In the genomic region with DNA sequence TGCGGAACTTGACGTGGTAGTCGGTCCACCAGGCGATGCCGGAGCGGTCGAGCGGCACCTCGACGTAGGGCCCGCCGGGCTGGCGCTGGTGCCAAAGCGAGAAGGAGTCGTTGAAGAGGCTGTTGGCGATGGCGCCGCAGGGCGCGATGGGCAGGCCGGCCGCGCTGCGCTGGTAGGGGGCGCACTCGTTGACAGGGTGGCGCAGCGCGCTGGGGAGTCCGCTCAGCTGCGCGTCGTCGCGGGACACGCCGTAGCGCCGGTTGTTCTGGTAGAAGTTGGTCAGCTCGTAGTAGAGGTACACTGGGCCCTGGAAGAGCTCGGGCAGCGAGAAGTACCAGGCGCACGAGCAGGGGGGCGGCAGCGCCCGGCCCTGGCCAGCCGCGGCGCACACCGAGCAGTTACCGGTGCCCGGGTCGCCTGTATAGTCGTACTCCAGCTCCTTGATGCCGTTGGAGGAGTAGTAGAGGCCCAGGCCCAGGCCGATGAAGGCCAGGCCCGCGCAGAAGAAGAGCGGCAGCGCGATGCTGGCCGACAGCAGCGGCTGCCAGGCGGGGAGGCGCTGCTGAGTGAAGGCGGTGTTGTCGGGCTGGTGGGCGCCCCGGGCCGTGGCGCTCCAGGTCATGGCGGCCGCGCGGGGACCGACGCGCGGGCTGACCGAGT, we compare ENCODE assay signal across 9 cellular contexts. TPM values are rescaled to one million over a fixed set of nuclear protein-coding genes. Genes with fewer than 3 reads are reported as not detected.
A peak's percentile ranks its signal among the peaks of the same experiment; 100 is the strongest.
DNase-seq lines count a peak whose midpoint lies in the region; ATAC-seq lines count a peak whose summit lies in the region.
"Had no signal": no experiment of that assay in that cellular context is flagged by ENCODE, and none has a peak within 500 bp of the region (broad histone marks: within the 10 kb centered on the region; RNA-seq: fewer than 3 reads in every experiment).

No MANE protein-coding gene starts in this region.

- CTCF ChIA-PET in naive thymus-derived CD4-positive, alpha-beta T cell (lab: Charles Lee), result interaction anchor here (0.7 to 3.2 kb wide), 6 partner anchors 9 to 449 kb away, joined by 3 to 13 read pairs (median 4); no protein-coding TSS in a partner anchor

- peak overlapping the region; percentile 95 to 98 for H3K27ac ChIP-seq in esophagus (ENCODE audit: low read depth in 2 of 2, low read length in 1 of 2)
- H3K27ac ChIP-seq in naive thymus-derived CD4-positive, alpha-beta T cell (ENCODE audit: low read depth, low read length), result peak overlapping the region; percentile 77
- H3K27ac ChIP-seq: HL-60 had no signal

- WGBS in esophagus, 2 donors, result 1% methylated on average over 75 to 81 of the region's 81 CpGs

- no peaks in the 10 kb centered on the region for H3K36me3 ChIP-seq in esophagus (ENCODE audit: control insufficient read depth in 2 of 2, insufficient read depth in 2 of 2, low read length in 1 of 2)
- no peaks in the 10 kb centered on the region for H3K36me3 ChIP-seq in naive thymus-derived CD4-positive, alpha-beta T cell (ENCODE audit: control insufficient read depth in 2 of 3, insufficient read depth in 3 of 3, low read length in 3 of 3)

- H3K9me3 ChIP-seq in esophagus (ENCODE audit: control insufficient read depth in 2 of 2, insufficient read depth in 1 of 2, low read depth in 1 of 2, low read length in 1 of 2), result no peaks in the 10 kb centered on the region
- no peaks in the 10 kb centered on the region for H3K9me3 ChIP-seq in naive thymus-derived CD4-positive, alpha-beta T cell (ENCODE audit: control insufficient read depth in 2 of 3, low read length in 3 of 3)

- DNase-seq in DMS 273 treated with DMSO at 0.1 percent for 48 hours (lab: John Stamatoyannopoulos, UW) (peak; percentile 18), NCI-H2107 (lab: John Stamatoyannopoulos, UW) (peak; percentile 68), activated T-cell treated with anti-CD3 and anti-CD28 coated beads for 1 hour (ENCODE audit: low read depth) (peak; percentile 80), dedifferentiated amniotic fluid mesenchymal stem cell (ENCODE audit: extremely low spot score) (no peak)
- DNase-seq in naive thymus-derived CD4-positive, alpha-beta T cell, result peak; percentile 59 to 83 (median 79)
- peak; percentile 56 to 63 for DNase-seq in stimulated activated CD8-positive, alpha-beta memory T cell treated with anti-CD3 and anti-CD28 coated beads, Interleukin-7, amount 100 ng/mL, for 48 hours (ENCODE audit: extremely low read depth in 1 of 2, low read depth in 1 of 2)

- intact Hi-C loops in naive thymus-derived CD4-positive, alpha-beta T cell (cut with micrococcal nuclease), result loop anchor here in 1 of 2 donors (1.0 kb wide), 3 partner anchors 11 to 1030 kb away; partner anchors contain the start of gene HIF1A

- H3K9me3 Mint-ChIP-seq in naive thymus-derived CD4-positive, alpha-beta T cell, result no peaks in the 10 kb centered on the region

- H3K36me3 Mint-ChIP-seq in naive thymus-derived CD4-positive, alpha-beta T cell, result no peaks in the 10 kb centered on the region

- H3K4me1 ChIP-seq in esophagus (ENCODE audit: control insufficient read depth in 2 of 2, insufficient read depth in 2 of 2, low read length in 1 of 2), result peaks cover 0 to 4% of the 10 kb centered on the region in 2 donors
- peaks cover 0 to 10% of the 10 kb centered on the region in 2 donors for H3K4me1 ChIP-seq in naive thymus-derived CD4-positive, alpha-beta T cell (ENCODE audit: control insufficient read depth in 2 of 2, insufficient read depth in 2 of 2, low read length in 2 of 2)

- peak overlapping the region; percentile 89 to 97 (median 91) for H3K4me3 Mint-ChIP-seq in naive thymus-derived CD4-positive, alpha-beta T cell

- peaks cover 0 to 52% (median 0%) of the 10 kb centered on the region in 5 donors for H3K27me3 Mint-ChIP-seq in naive thymus-derived CD4-positive, alpha-beta T cell

- peak overlapping the region; percentile 63 to 89 for H3K4me3 ChIP-seq in esophagus (ENCODE audit: low read depth in 1 of 2, low read length in 2 of 2)
- peak overlapping the region; percentile 87 for H3K4me3 ChIP-seq in naive thymus-derived CD4-positive, alpha-beta T cell (ENCODE audit: low read length)

- POLR2A ChIA-PET in naive thymus-derived CD4-positive, alpha-beta T cell (lab: Charles Lee), result interaction anchor here (0.6 to 1.9 kb wide), 18 partner anchors 8 to 1032 kb away, joined by 3 to 7 read pairs (median 3); partner anchors contain the start of genes PPM1A, PRKCH, SNAPC1 and TRMT5

- H3K27ac Mint-ChIP-seq in naive thymus-derived CD4-positive, alpha-beta T cell, result peak overlapping the region; percentile 83 to 95 (median 93)

- ATAC-seq in naive thymus-derived CD4-positive, alpha-beta T cell, result peak; percentile 92
- ATAC-seq in HG03457 (IDR thresholded peaks at IDR 0.05; ENCODE audit: unreplicated experiment), result no peak

- no peaks in the 10 kb centered on the region for H3K27me3 ChIP-seq in esophagus (ENCODE audit: control insufficient read depth in 1 of 2, insufficient read depth in 2 of 2, low read length in 2 of 2)
- no peaks in the 10 kb centered on the region for H3K27me3 ChIP-seq in naive thymus-derived CD4-positive, alpha-beta T cell (ENCODE audit: control insufficient read depth in 2 of 2, insufficient read depth in 2 of 2, low read length in 2 of 2)

- H3K4me1 Mint-ChIP-seq in naive thymus-derived CD4-positive, alpha-beta T cell, result peaks cover 18 to 54% (median 35%) of the 10 kb centered on the region in 7 donors

RNA-seq across cellular contexts. Expression of gene TMEM30B, which starts 0.5 kb away (rescaled TPM):
- polyA plus RNA-seq in esophagus, result 10 to 100 TPM; 12.8 to 14.1 TPM
- total RNA-seq in naive thymus-derived CD4-positive, alpha-beta T cell, result 10 to 100 TPM in 1 of 5 experiments, 1 to 10 TPM in 3, under 1 TPM in 1; 0.17 to 11.2 (median 2.7) TPM
- 1 to 10 TPM; 5.7 to 7.0 TPM for polyA plus RNA-seq in naive thymus-derived CD4-positive, alpha-beta T cell

RNA-seq across cellular contexts. Expression of gene PRKCH, which starts 40.7 kb away (rescaled TPM):
- polyA plus RNA-seq in esophagus, result 10 to 100 TPM; 17.3 to 17.6 TPM
- total RNA-seq in naive thymus-derived CD4-positive, alpha-beta T cell, result 100 to 1,000 TPM; 224 to 359 (median 320) TPM
- 100 to 1,000 TPM; 191 to 285 TPM for polyA plus RNA-seq in naive thymus-derived CD4-positive, alpha-beta T cell

Comparison
In these comparisons a context has a peak if more than half of its experiments do, and no peak if none do; other contexts are left out.
1. RNA of gene PRKCH, which starts 40.7 kb away (polyA plus RNA-seq): 191 to 285 TPM in naive thymus-derived CD4-positive, alpha-beta T cell; 17.3 to 17.6 TPM in esophagus; every median in the first group is over 10 times any median in the second.